ENCODE assay signal across 8 cellular contexts in genomic region chr11:74398244-74399159, GRCh38. TPM values are rescaled to one million over a fixed set of nuclear protein-coding genes. Genes with fewer than 3 reads are reported as not detected.
DNase-seq lines count a peak whose midpoint lies in the region; ATAC-seq and TF ChIP-seq lines count a peak whose summit lies in the region.

TSS of gene PGM2L1 (minus strand) at chr11:74398433. CDS start at chr11:74398161, 272 bp downstream.

- H3K27ac Mint-ChIP-seq in GM23338, result peak within 1 kb of the TSS; percentile 99
- H3K27ac Mint-ChIP-seq in naive B cell, result peak within 1 kb of the TSS; percentile 94 to 99 (median 98)
- peak within 1 kb of the TSS; percentile 96 for H3K27ac Mint-ChIP-seq in stimulated activated effector memory CD8-positive, alpha-beta T cell treated with anti-CD3 and anti-CD28 coated beads, Interleukin-12 subunit alpha, Interleukin-12 subunit beta, amount 100 ng/mL, for 72 hours

- H3K4me2 ChIP-seq in GM23338 (peak within 1 kb of the TSS; percentile 83), fibroblast of lung (ENCODE audit: extremely low read depth, insufficient read depth, low read length) (peak within 1 kb of the TSS; percentile 93)

- H3K9me3 Mint-ChIP-seq in GM23338 (no peaks in the 10 kb centered on the region; the same call in 2 of the 3 replicates), naive B cell (no peaks in the 10 kb centered on the region)
- H3K9me3 Mint-ChIP-seq in stimulated activated effector memory CD8-positive, alpha-beta T cell treated with anti-CD3 and anti-CD28 coated beads, Interleukin-12 subunit alpha, Interleukin-12 subunit beta, amount 100 ng/mL, for 72 hours, result no peaks in the 10 kb centered on the region

- peak; percentile 96 for DNase-seq in Daoy (ENCODE audit: low read depth)
- peak; percentile 97 for DNase-seq in GM23338 (ENCODE audit: low spot score)
- DNase-seq in Kasumi-1 (lab: John Stamatoyannopoulos, UW), result peak; percentile 97 to 98
- DNase-seq in RKO (ENCODE audit: low spot score), result peak; percentile 97
- peak; percentile 81 to 84 for DNase-seq in activated T-helper 1 cell treated with anti-CD3 and anti-CD28 coated beads, Interleukin-2, amount 50 U/mL, for 16 hours (ENCODE audit: low read depth in 1 of 2, low spot score in 1 of 2)
- DNase-seq in fibroblast of lung (ENCODE audit: low read depth in 2 of 2), result peak; percentile 91 to 92
- DNase-seq in naive B cell, result peak; percentile 95
- peak; percentile 85 to 94 for DNase-seq in stimulated activated effector memory CD8-positive, alpha-beta T cell treated with anti-CD3 and anti-CD28 coated beads, Interleukin-12 subunit alpha, Interleukin-12 subunit beta, amount 100 ng/mL, for 72 hours (ENCODE audit: low spot score in 2 of 2)

- ATAC-seq in GM23338 (peak; percentile 85), naive B cell (ENCODE audit: low read depth in 2 of 2) (peak; percentile 80 to 83)
- peak; percentile 94 for ATAC-seq in stimulated activated effector memory CD8-positive, alpha-beta T cell treated with anti-CD3 and anti-CD28 coated beads, Interleukin-12 subunit alpha, Interleukin-12 subunit beta, amount 100 ng/mL, for 72 hours

- no peaks in the 10 kb centered on the region for H3F3A ChIP-seq in GM23338 (replicated peaks; ENCODE audit: low read depth)

- H3K36me3 ChIP-seq in GM23338 (ENCODE audit: insufficient read depth) (0 out of 2 replicates have a peak, but pooled peaks cover 4% of the 10 kb centered on the region), fibroblast of lung (ENCODE audit: control insufficient read depth, insufficient read depth, low read length) (no peaks in the 10 kb centered on the region)

- peaks cover 10% of the 10 kb centered on the region for H3K4me1 Mint-ChIP-seq in GM23338
- peaks cover 8 to 20% (median 12%) of the 10 kb centered on the region in 3 donors for H3K4me1 Mint-ChIP-seq in naive B cell
- peaks cover 17% of the 10 kb centered on the region for H3K4me1 Mint-ChIP-seq in stimulated activated effector memory CD8-positive, alpha-beta T cell treated with anti-CD3 and anti-CD28 coated beads, Interleukin-12 subunit alpha, Interleukin-12 subunit beta, amount 100 ng/mL, for 72 hours

- H3K4me3 Mint-ChIP-seq in GM23338 (peak within 1 kb of the TSS; percentile 98), naive B cell (peak within 1 kb of the TSS; percentile 82 to 100 (median 98))
- peak within 1 kb of the TSS; percentile 82 for H3K4me3 Mint-ChIP-seq in stimulated activated effector memory CD8-positive, alpha-beta T cell treated with anti-CD3 and anti-CD28 coated beads, Interleukin-12 subunit alpha, Interleukin-12 subunit beta, amount 100 ng/mL, for 72 hours

- peak within 1 kb of the TSS; percentile 95 for H2AFZ ChIP-seq in GM23338
- H2AFZ ChIP-seq in fibroblast of lung (ENCODE audit: low read length), result peak within 1 kb of the TSS; percentile 99

- H3K79me2 ChIP-seq in GM23338 (replicated peaks; ENCODE audit: insufficient read depth) (peaks cover 27% of the 10 kb centered on the region), fibroblast of lung (ENCODE audit: control insufficient read depth, insufficient read depth, low read length) (no peaks in the 10 kb centered on the region)

- H3K27me3 Mint-ChIP-seq in GM23338 (ENCODE audit: insufficient read depth, low read depth, poor library complexity) (peaks cover 4% of the 10 kb centered on the region), naive B cell (no peaks in the 10 kb centered on the region)

- H3K4me3 ChIP-seq in GM23338 (peak within 1 kb of the TSS; percentile 88), fibroblast of lung (replicated peaks in 1 of 4; ENCODE audit: control extremely low read depth in 1 of 4, insufficient read depth in 1 of 4, low read depth in 3 of 4, low read length in 4 of 4) (peak within 1 kb of the TSS; percentile 70 to 92 (median 85))

- no peaks in the 10 kb centered on the region; the same call in 1 of the 3 replicates for H3K36me3 Mint-ChIP-seq in GM23338 (ENCODE audit: low read depth)
- H3K36me3 Mint-ChIP-seq in naive B cell, result no peaks in the 10 kb centered on the region
- H3K36me3 Mint-ChIP-seq in stimulated activated effector memory CD8-positive, alpha-beta T cell treated with anti-CD3 and anti-CD28 coated beads, Interleukin-12 subunit alpha, Interleukin-12 subunit beta, amount 100 ng/mL, for 72 hours, result no peaks in the 10 kb centered on the region

- H4K20me1 ChIP-seq in GM23338 (replicated peaks; ENCODE audit: insufficient read depth) (no peaks in the 10 kb centered on the region), fibroblast of lung (ENCODE audit: control insufficient read depth, extremely low read depth, insufficient read depth, low read length) (no peaks in the 10 kb centered on the region)

- H3K9ac ChIP-seq in fibroblast of lung (ENCODE audit: insufficient read depth, low read length), result peak within 1 kb of the TSS; percentile 75

- no peaks in the 10 kb centered on the region for H3K27me3 ChIP-seq in GM23338 (ENCODE audit: insufficient read depth)
- no peaks in the 10 kb centered on the region for H3K27me3 ChIP-seq in fibroblast of lung (ENCODE audit: control insufficient read depth, insufficient read depth, low read length)

- no peaks in the 10 kb centered on the region for H3K9me3 ChIP-seq in fibroblast of lung (ENCODE audit: control insufficient read depth, insufficient read depth, low read depth, low read length)

- no peaks in the 10 kb centered on the region for H3K9me2 ChIP-seq in GM23338 (ENCODE audit: insufficient read depth)

- peaks cover 15% of the 10 kb centered on the region; the same call in 1 of the 2 replicates for H3K4me1 ChIP-seq in GM23338 (ENCODE audit: insufficient read depth)
- H3K4me1 ChIP-seq in fibroblast of lung (ENCODE audit: control insufficient read depth, extremely low read depth, insufficient read depth, low read length), result peaks cover 2% of the 10 kb centered on the region

- TF ChIP-seq CTCF in GM23338 (conservative IDR thresholded peaks at IDR 0.05; ENCODE audit: low read depth in 2 of 2), result no peak
- TF ChIP-seq CTCF in fibroblast of lung (conservative IDR thresholded peaks at IDR 0.05 in 1 of 2, IDR thresholded peaks at IDR 0.05 in 1 of 2; ENCODE audit: low read depth in 1 of 2, low read length in 2 of 2), result no peak

- H3K27ac ChIP-seq in GM23338 (ENCODE audit: low read depth) (peak within 1 kb of the TSS; percentile 87; the same call in 1 of the 2 replicates), fibroblast of lung (ENCODE audit: insufficient read depth, low read length) (peak within 1 kb of the TSS; percentile 73)

TF ChIP-seq in GM23338, 12 proteins besides CTCF, POLR2A, EP300 and RAD21 (continues in another document):
- TF ChIP-seq REST (IDR thresholded peaks at IDR 0.05; ENCODE audit: unreplicated experiment) (no peak), JUNB (IDR thresholded peaks at IDR 0.05; ENCODE audit: unreplicated experiment) (no peak), CREB1 (CRISPR knock-in tag; IDR thresholded peaks at IDR 0.05; ENCODE audit: low read depth) (peak; percentile 45; the same call in 1 of the 2 replicates), ZNF331 (CRISPR knock-in tag; IDR thresholded peaks at IDR 0.05; ENCODE audit: low read depth) (no peak), POLR2AphosphoS5 (IDR thresholded peaks at IDR 0.05; ENCODE audit: low read depth) (peak; percentile 65), EZH2 (IDR thresholded peaks at IDR 0.05; ENCODE audit: low read depth, unreplicated experiment) (no peak), NANOG (IDR thresholded peaks at IDR 0.05; ENCODE audit: borderline replicate concordance) (no peak), EZH2phosphoT487 (IDR thresholded peaks at IDR 0.05; ENCODE audit: unreplicated experiment) (no peak)

RNA-seq across cellular contexts. Expression of gene PGM2L1, which starts in this region (rescaled TPM):
- 8.1 and 10.1 TPM in 2 replicates for total RNA-seq in Daoy (2014; rRNA removed; shearing (Covaris generic))
- 41.0 and 44.4 TPM in 2 replicates for total RNA-seq in GM23338 (2014; rRNA removed; shearing (Covaris generic))
- polyA plus RNA-seq in GM23338 (2016; fragmentation: Nextera tagmentation; extraction: Ambion mirVana) (27.2 and 32.6 TPM in 2 replicates), fibroblast of lung (1.3 and 1.4 TPM in 2 replicates), naive B cell (ENCODE audit: low read depth in 6 of 6) (1 to 10 TPM; 3.6 to 6.4 (median 5.1) TPM)
- 3.1 and 4.1 TPM in 2 replicates for total RNA-seq in fibroblast of lung
- polyA plus RNA-seq in fibroblast of lung (2012), result 1.1 and 1.3 TPM in 2 replicates
- polyA minus RNA-seq in fibroblast of lung (ENCODE audit: low replicate concordance), result 0.04 TPM in 1 of 2 replicates, not detected in the other

Comparison
In these comparisons a context has a peak if more than half of its experiments do, and no peak if none do; other contexts are left out.
1. Peak in every context shown above with its lines: DNase-seq, ATAC-seq, H3K4me3 ChIP-seq and H3K27ac ChIP-seq.